28 cellular contexts compared by ENCODE assay signal in genomic region chr20:44182863-44183262, GRCh38. TPM values are rescaled to one million over a fixed set of nuclear protein-coding genes. Genes with fewer than 3 reads are reported as not detected.
DNase-seq lines count a peak whose midpoint lies in the region; ATAC-seq and TF ChIP-seq lines count a peak whose summit lies in the region.
"Had no signal": no experiment of that assay in that cellular context is flagged by ENCODE, and none has a peak within 500 bp of the region (broad histone marks: within the 10 kb centered on the region; RNA-seq: fewer than 3 reads in every experiment).

No MANE protein-coding gene starts in this region.

- in situ Hi-C loops in mammary epithelial cell (cut with MboI; ENCODE audit: low sequenced_read_pairs in 2 of 2) (no loop called here), GM13976 (cut with MboI; ENCODE audit: low sequenced_read_pairs, unreplicated experiment) (loop anchor here (10.0 kb wide), 1 partner anchor 68 kb away; no protein-coding TSS in a partner anchor)

- peak overlapping the region in 2 of 3 experiments; percentile 67 to 85 for H3K4me3 Mint-ChIP-seq in nephron
- H3K4me3 Mint-ChIP-seq: activated CD8-positive, alpha-beta memory T cell treated with anti-CD3 and anti-CD28 coated beads, Interleukin-2, amount 10 ng/mL, durations not matched to agents 7 days and 5 days; activated naive CD4-positive, alpha-beta T cell treated with anti-CD3 and anti-CD28 coated beads, Interleukin-2, amount 10 ng/mL, durations not matched to agents 7 days and 5 days; central memory CD8-positive, alpha-beta T cell; stimulated activated memory B cell treated with anti-CD40 and anti-IgM and Interleukin-4, amounts not matched to agents 10 μg/mL and 1 μg/mL and 100 μg/mL, for 72 hours; WTC11 had no signal

- H3F3A ChIP-seq in PC-9 (ENCODE audit: insufficient read depth, low read depth) = peaks cover 44% of the 10 kb centered on the region

- no peaks in the 10 kb centered on the region for H3K9me3 ChIP-seq in PC-9 (ENCODE audit: insufficient read depth, low read depth)
- no peaks in the 10 kb centered on the region for H3K9me3 ChIP-seq in mammary epithelial cell (replicated peaks; ENCODE audit: insufficient read depth, low read length)
- no peaks in the 10 kb centered on the region for H3K9me3 ChIP-seq in thoracic aorta
- H3K9me3 ChIP-seq: lower lobe of right lung, MG63, mucosa of descending colon, neutrophil had no signal

- DNase-seq in PC-9 (no peak), mammary epithelial cell (no peak), thoracic aorta (ENCODE audit: low spot score) (no peak), H7 (no peak), GM13976 (ENCODE audit: low spot score) (no peak), GDM1 (lab: John Stamatoyannopoulos, UW) (no peak)
- DNase-seq: activated CD4-positive, alpha-beta T cell treated with anti-CD3 and anti-CD28 coated beads, Interleukin-2, amount 50 U/mL, for 1 hour; activated CD8-positive, alpha-beta memory T cell treated with anti-CD3 and anti-CD28 coated beads, Interleukin-2, amount 10 ng/mL, durations not matched to agents 7 days and 5 days; activated naive CD4-positive, alpha-beta T cell treated with anti-CD3 and anti-CD28 coated beads, Interleukin-2, amount 10 ng/mL, durations not matched to agents 7 days and 5 days; amniotic stem cell; foreskin keratinocyte; hypothalamus; lower lobe of right lung; MG63; mucosa of descending colon; NCI-H2081; NCI-H345; NCI-H774; stimulated activated CD4-positive, alpha-beta T cell treated with anti-CD3 and anti-CD28 coated beads, Interleukin-4, amount 100 ng/mL, for 1 hour had no signal

- peak overlapping the region; percentile 93 for H3K4me2 ChIP-seq in PC-9
- peak overlapping the region; percentile 7 for H3K4me2 ChIP-seq in mammary epithelial cell (ENCODE audit: insufficient read depth, low read depth, low read length)

- H3K79me2 ChIP-seq in PC-9 (ENCODE audit: low read depth) (peaks cover 84% of the 10 kb centered on the region), mammary epithelial cell (ENCODE audit: insufficient read depth, low read length) (peaks cover 48% of the 10 kb centered on the region)

- H3K36me3 Mint-ChIP-seq in nephron (ENCODE audit: low read depth) = no peaks in the 10 kb centered on the region
- H3K36me3 Mint-ChIP-seq: activated CD8-positive, alpha-beta memory T cell treated with anti-CD3 and anti-CD28 coated beads, Interleukin-2, amount 10 ng/mL, durations not matched to agents 7 days and 5 days; activated naive CD4-positive, alpha-beta T cell treated with anti-CD3 and anti-CD28 coated beads, Interleukin-2, amount 10 ng/mL, durations not matched to agents 7 days and 5 days; stimulated activated memory B cell treated with anti-CD40 and anti-IgM and Interleukin-4, amounts not matched to agents 10 μg/mL and 1 μg/mL and 100 μg/mL, for 72 hours; WTC11 had no signal

- BruUV-seq in PC-9 (replicated peaks; lab: Mats Ljungman, UMichigan) (no TSS peak), mammary epithelial cell (replicated peaks; lab: Mats Ljungman, UMichigan) (no TSS peak)

- no peak for TF ChIP-seq CTCF in PC-9 (conservative IDR thresholded peaks at IDR 0.05)
- no peak for TF ChIP-seq CTCF in mammary epithelial cell (conservative IDR thresholded peaks at IDR 0.05 in 1 of 2, IDR thresholded peaks at IDR 0.05 in 1 of 2; ENCODE audit: extremely low read depth in 1 of 2, insufficient read depth in 1 of 2, low read depth in 1 of 2, low read length in 2 of 2)
- no peak for TF ChIP-seq CTCF in nephron (IDR thresholded peaks at IDR 0.05; ENCODE audit: unreplicated experiment in 3 of 3)
- no peak for TF ChIP-seq CTCF in thoracic aorta (IDR thresholded peaks at IDR 0.05)
- no peak for TF ChIP-seq CTCF in GM13976 (IDR thresholded peaks at IDR 0.05; ENCODE audit: borderline replicate concordance, control extremely low read depth, extremely low read depth, insufficient read depth, missing control alignments)

- dilution Hi-C loops in mammary epithelial cell (cut with HindIII; ENCODE audit: low sequenced_read_pairs) = no loop called here

- no peak overlapping the region for H3K9ac ChIP-seq in mammary epithelial cell (ENCODE audit: insufficient read depth, low read length)

- no peaks in the 10 kb centered on the region for H3K27me3 ChIP-seq in PC-9 (ENCODE audit: insufficient read depth, low read depth)
- H3K27me3 ChIP-seq in mammary epithelial cell (ENCODE audit: insufficient read depth, low read length) = no peaks in the 10 kb centered on the region
- H3K27me3 ChIP-seq in thoracic aorta (replicated peaks; ENCODE audit: insufficient read depth) = no peaks in the 10 kb centered on the region
- peaks cover 4% of the 10 kb centered on the region for H3K27me3 ChIP-seq in H7 (ENCODE audit: control insufficient read depth, insufficient read depth, low read length)
- H3K27me3 ChIP-seq: foreskin keratinocyte, MG63 had no signal

- H3K4me1 Mint-ChIP-seq in nephron = peaks cover 54% of the 10 kb centered on the region
- H3K4me1 Mint-ChIP-seq: central memory CD8-positive, alpha-beta T cell had no signal

- peak overlapping the region; percentile 0 to 94 (median 58) for H3K27ac Mint-ChIP-seq in nephron
- H3K27ac Mint-ChIP-seq: activated CD8-positive, alpha-beta memory T cell treated with anti-CD3 and anti-CD28 coated beads, Interleukin-2, amount 10 ng/mL, durations not matched to agents 7 days and 5 days; activated naive CD4-positive, alpha-beta T cell treated with anti-CD3 and anti-CD28 coated beads, Interleukin-2, amount 10 ng/mL, durations not matched to agents 7 days and 5 days; stimulated activated memory B cell treated with anti-CD40 and anti-IgM and Interleukin-4, amounts not matched to agents 10 μg/mL and 1 μg/mL and 100 μg/mL, for 72 hours; WTC11 had no signal

- 60% methylated on average over 3 of the region's 3 CpGs for WGBS in mammary epithelial cell (ENCODE audit: low coverage, missing lambda C conversion rate)

- CTCF ChIA-PET in PC-9 (lab: Charles Lee) = no interaction called here
- CTCF ChIA-PET in mammary epithelial cell (lab: Charles Lee; ENCODE audit: low non-redundant PET) = no interaction called here

- intact Hi-C loops in PC-9 (cut with micrococcal nuclease; ENCODE audit: unreplicated experiment) (no loop called here), mammary epithelial cell (cut with micrococcal nuclease) (no loop called here)

- H3K9me3 Mint-ChIP-seq in nephron = no peaks in the 10 kb centered on the region
- H3K9me3 Mint-ChIP-seq: activated naive CD4-positive, alpha-beta T cell treated with anti-CD3 and anti-CD28 coated beads, Interleukin-2, amount 10 ng/mL, durations not matched to agents 7 days and 5 days; central memory CD8-positive, alpha-beta T cell; stimulated activated memory B cell treated with anti-CD40 and anti-IgM and Interleukin-4, amounts not matched to agents 10 μg/mL and 1 μg/mL and 100 μg/mL, for 72 hours; WTC11 had no signal

- no peak for TF ChIP-seq POLR2A in GM18505 (IDR thresholded peaks at IDR 0.05; ENCODE audit: borderline replicate concordance, extremely low read depth, insufficient read depth, insufficient read length)

- H3K36me3 ChIP-seq in PC-9 (ENCODE audit: low read depth) (0 out of 2 replicates have a peak, but pooled peaks cover 7% of the 10 kb centered on the region), mammary epithelial cell (ENCODE audit: insufficient read depth, low read length) (no peaks in the 10 kb centered on the region), thoracic aorta (no peaks in the 10 kb centered on the region), H7 (replicated peaks; ENCODE audit: control insufficient read depth, insufficient read depth, low read length) (no peaks in the 10 kb centered on the region)
- H3K36me3 ChIP-seq: lower lobe of right lung, MG63, neutrophil had no signal

- no peaks in the 10 kb centered on the region for H3K9me2 ChIP-seq in PC-9 (ENCODE audit: insufficient read depth)

- H4K20me1 ChIP-seq in PC-9 (ENCODE audit: insufficient read depth) (no peaks in the 10 kb centered on the region), mammary epithelial cell (ENCODE audit: insufficient read depth, low read length) (no peaks in the 10 kb centered on the region)

- 0 out of 2 replicates have a peak overlapping the region, but pooled peaks have one; percentile 19 for H3K27ac ChIP-seq in PC-9
- no peak overlapping the region for H3K27ac ChIP-seq in mammary epithelial cell (ENCODE audit: insufficient read depth, low read depth, low read length)
- peak overlapping the region; percentile 96 to 98 for H3K27ac ChIP-seq in thoracic aorta
- H3K27ac ChIP-seq: epithelial cell of prostate, foreskin keratinocyte, lower lobe of right lung, neutrophil had no signal

- H3K27me3 Mint-ChIP-seq in nephron (ENCODE audit: low read depth) = peaks cover 3% of the 10 kb centered on the region

- no peak for ATAC-seq in thoracic aorta (ENCODE audit: insufficient number of reproducible peaks, low FRiP score, low read depth)
- no peak for ATAC-seq in GM18505 (IDR thresholded peaks at IDR 0.05; ENCODE audit: unreplicated experiment)
- ATAC-seq: activated CD8-positive, alpha-beta memory T cell treated with anti-CD3 and anti-CD28 coated beads, Interleukin-2, amount 10 ng/mL, durations not matched to agents 7 days and 5 days; foreskin keratinocyte; HCT116; lower lobe of right lung; mucosa of descending colon; stimulated activated memory B cell treated with anti-CD40 and anti-IgM and Interleukin-4, amounts not matched to agents 10 μg/mL and 1 μg/mL and 100 μg/mL, for 72 hours; WTC11 had no signal

- H3K4me3 ChIP-seq in PC-9 (peak overlapping the region; percentile 20; the same call in 1 of the 2 replicates), mammary epithelial cell (replicated peaks in 1 of 3; ENCODE audit: insufficient read depth in 1 of 3, low read depth in 2 of 3, low read length in 3 of 3) (no peak overlapping the region), thoracic aorta (peak overlapping the region; percentile 91), H7 (ENCODE audit: insufficient read depth, low read depth, low read length) (no peak overlapping the region)
- H3K4me3 ChIP-seq: lower lobe of right lung, MG63, mucosa of descending colon had no signal

- POLR2A ChIA-PET in PC-9 (lab: Charles Lee; ENCODE audit: unreplicated experiment) = interaction anchor here (0.6 kb wide), 1 partner anchor 331 kb away, joined by 4 read pairs; no protein-coding TSS in a partner anchor

- no peak overlapping the region for H2AFZ ChIP-seq in PC-9
- H2AFZ ChIP-seq in mammary epithelial cell (ENCODE audit: low read depth, low read length) = no peak overlapping the region

- H3K4me1 ChIP-seq in PC-9 (replicated peaks; ENCODE audit: insufficient read depth) = peaks cover 73% of the 10 kb centered on the region
- peaks cover 34% of the 10 kb centered on the region for H3K4me1 ChIP-seq in mammary epithelial cell (ENCODE audit: insufficient read depth, low read length)
- H3K4me1 ChIP-seq in thoracic aorta (ENCODE audit: control insufficient read depth in 1 of 2, low read depth in 2 of 2) = peaks cover 7 to 48% of the 10 kb centered on the region in 2 donors

RNA-seq across cellular contexts. Expression of gene JPH2, which starts 4.1 kb away (rescaled TPM):
- 41.1 and 58.8 TPM in 2 replicates for total RNA-seq in PC-9 (2021)
- 10 to 100 TPM in 1 of 2 donors, 1 to 10 TPM in 1; 5.5 to 14.2 TPM for total RNA-seq in mammary epithelial cell
- polyA plus RNA-seq in mammary epithelial cell = 6.8 TPM
- polyA minus RNA-seq in mammary epithelial cell = 19.3 TPM
- 100 to 1,000 TPM; 169 to 179 TPM for total RNA-seq in thoracic aorta
- 0.67 and 0.69 TPM in 2 replicates for total RNA-seq in H7 (2014; rRNA removed; shearing (Covaris generic))
- total RNA-seq: activated CD8-positive, alpha-beta memory T cell treated with anti-CD3 and anti-CD28 coated beads, Interleukin-2, amount 10 ng/mL, durations not matched to agents 7 days and 5 days; pulmonary artery endothelial cell had no signal

RNA-seq across cellular contexts. Expression of gene OSER1, which starts 27.7 kb away (rescaled TPM):
- 113 and 136 TPM in 2 replicates for total RNA-seq in PC-9 (2021)
- total RNA-seq in mammary epithelial cell = 10 to 100 TPM; 18.5 to 29.5 TPM
- 32.4 TPM for polyA plus RNA-seq in mammary epithelial cell
- 40.5 TPM for polyA minus RNA-seq in mammary epithelial cell
- total RNA-seq in thoracic aorta = 10 to 100 TPM; 33.6 to 34.4 TPM
- 28.5 and 33.0 TPM in 2 replicates for total RNA-seq in H7 (2014; rRNA removed; shearing (Covaris generic))

Comparison
In these comparisons a context has a peak if more than half of its experiments do, and no peak if none do; other contexts are left out.
1. H3K4me3 ChIP-seq: peak in PC-9 (single experiment) and thoracic aorta (single experiment); none in mammary epithelial cell (0 of 3) and H7 (single experiment).